8 cellular contexts compared by ENCODE assay signal in genomic region chr10:62016477-62017140, GRCh38.
DNase-seq lines count a peak whose midpoint lies in the region; ATAC-seq and TF ChIP-seq lines count a peak whose summit lies in the region.

No MANE protein-coding gene starts in this region.

- peak; percentile 53 for ATAC-seq in GM18517 (IDR thresholded peaks at IDR 0.05; ENCODE audit: unreplicated experiment)

- peaks cover 0 to 20% (median 6%) of the 10 kb centered on the region in 4 donors for H3K4me1 ChIP-seq in Peyer's patch
- H3K4me1 ChIP-seq in neutrophil (ENCODE audit: control insufficient read depth in 1 of 2, insufficient read depth in 1 of 2, low read depth in 1 of 2, low read length in 1 of 2): peaks cover 21 to 24% of the 10 kb centered on the region in 2 experiments
- H3K4me1 ChIP-seq in effector memory CD4-positive, alpha-beta T cell (ENCODE audit: control insufficient read depth, insufficient read depth, low read length, poor library complexity, severe bottlenecking): no peaks in the 10 kb centered on the region

- TF ChIP-seq CTCF in Peyer's patch (IDR thresholded peaks at IDR 0.05) (no peak), neutrophil (IDR thresholded peaks at IDR 0.05) (no peak)

- no peaks in the 10 kb centered on the region for H3K36me3 ChIP-seq in Peyer's patch
- H3K36me3 ChIP-seq in neutrophil: no peaks in the 10 kb centered on the region
- peaks cover 5% of the 10 kb centered on the region for H3K36me3 ChIP-seq in effector memory CD4-positive, alpha-beta T cell (ENCODE audit: control insufficient read depth, insufficient read depth, low read length)
- no peaks in the 10 kb centered on the region for H3K36me3 ChIP-seq in H7 (replicated peaks; ENCODE audit: control insufficient read depth, insufficient read depth, low read length)

- H3K4me3 ChIP-seq in Peyer's patch (no peak overlapping the region), neutrophil (ENCODE audit: low read depth in 1 of 2, low read length in 1 of 2) (peak overlapping the region in 1 of 2 experiments; percentile 34), H7 (ENCODE audit: insufficient read depth, low read depth, low read length) (no peak overlapping the region)
- no peak overlapping the region for H3K4me3 ChIP-seq in effector memory CD4-positive, alpha-beta T cell (ENCODE audit: insufficient read depth, low read depth, low read length, poor library complexity, severe bottlenecking)

- DNase-seq in HCEC 1CT (peak; percentile 47), Peyer's patch (no peak), HuH-7.5 (ENCODE audit: low spot score) (no peak), H7 (no peak)
- DNase-seq in NK-92 treated with Interleukin-12 subunit alpha and Interleukin-12 subunit beta, amount 100 ng/mL, for 24 hours (lab: John Stamatoyannopoulos, UW): no peak
- DNase-seq in effector memory CD4-positive, alpha-beta T cell: no peak

- no peaks in the 10 kb centered on the region for H3K27me3 ChIP-seq in Peyer's patch
- no peaks in the 10 kb centered on the region for H3K27me3 ChIP-seq in neutrophil
- H3K27me3 ChIP-seq in effector memory CD4-positive, alpha-beta T cell (replicated peaks; ENCODE audit: control insufficient read depth, insufficient read depth, low read length, poor library complexity, severe bottlenecking): no peaks in the 10 kb centered on the region
- no peaks in the 10 kb centered on the region for H3K27me3 ChIP-seq in H7 (ENCODE audit: control insufficient read depth, insufficient read depth, low read length)

- no peak for TF ChIP-seq POLR2A in Peyer's patch (IDR thresholded peaks at IDR 0.05)

- H3K9me3 ChIP-seq in Peyer's patch (no peaks in the 10 kb centered on the region), neutrophil (no peaks in the 10 kb centered on the region)
- H3K9me3 ChIP-seq in effector memory CD4-positive, alpha-beta T cell (ENCODE audit: control insufficient read depth, low read length): no peaks in the 10 kb centered on the region

- H3K27ac ChIP-seq in Peyer's patch (peak overlapping the region; percentile 48 to 79 (median 70)), neutrophil (peak overlapping the region; percentile 89)
- H3K27ac ChIP-seq in effector memory CD4-positive, alpha-beta T cell (ENCODE audit: insufficient read depth, low read length, poor library complexity, severe bottlenecking): no peak overlapping the region
